2 cellular contexts compared by ENCODE assay signal in genomic region chr2:220936641-220937197, GRCh38.
TF ChIP-seq lines count a peak whose summit lies in the region.

No MANE protein-coding gene starts in this region.

TF ChIP-seq in HepG2, 621 proteins besides CTCF, POLR2A, EP300 and RAD21 (continues in another document):
- no peak for TF ChIP-seq MAX (IDR thresholded peaks at IDR 0.05)
- TF ChIP-seq HINFP (CRISPR knock-in tag; IDR thresholded peaks at IDR 0.05; ENCODE audit: low read depth): no peak
- TF ChIP-seq HNF4G (IDR thresholded peaks at IDR 0.05; ENCODE audit: borderline replicate concordance, low read depth, low read length): no peak
- no peak for TF ChIP-seq HNF4G (CRISPR knock-in tag; IDR thresholded peaks at IDR 0.05; ENCODE audit: borderline replicate concordance, low read depth)
- no peak for TF ChIP-seq CC2D1A (CRISPR knock-in tag; IDR thresholded peaks at IDR 0.05)
- no peak for TF ChIP-seq POLR2G (IDR thresholded peaks at IDR 0.05; ENCODE audit: low read depth, low read length)
- TF ChIP-seq MYC (CRISPR knock-in tag; IDR thresholded peaks at IDR 0.05; ENCODE audit: borderline replicate concordance): no peak
- no peak for TF ChIP-seq MIER3 (CRISPR knock-in tag; IDR thresholded peaks at IDR 0.05; ENCODE audit: borderline replicate concordance)
- TF ChIP-seq IRF9 (CRISPR knock-in tag; IDR thresholded peaks at IDR 0.05; ENCODE audit: borderline replicate concordance): no peak
- TF ChIP-seq RCOR2 (CRISPR knock-in tag; IDR thresholded peaks at IDR 0.05): no peak
- TF ChIP-seq LRRFIP1 (CRISPR knock-in tag; conservative IDR thresholded peaks at IDR 0.05): no peak
- TF ChIP-seq GZF1 (CRISPR knock-in tag; IDR thresholded peaks at IDR 0.05): no peak
- TF ChIP-seq NR0B2 (CRISPR knock-in tag; IDR thresholded peaks at IDR 0.05): no peak
- TF ChIP-seq CREB3 (CRISPR knock-in tag; IDR thresholded peaks at IDR 0.05): no peak
- TF ChIP-seq HBP1 (CRISPR knock-in tag; IDR thresholded peaks at IDR 0.05; ENCODE audit: low read depth): no peak
- no peak for TF ChIP-seq KDM1A (CRISPR knock-in tag; IDR thresholded peaks at IDR 0.05)
- no peak for TF ChIP-seq SOX6 (IDR thresholded peaks at IDR 0.05)
- peak; percentile 77 for TF ChIP-seq SOX6 (CRISPR knock-in tag; IDR thresholded peaks at IDR 0.05)
- 0 out of 2 replicates have a peak, but pooled peaks have one; percentile 65 for TF ChIP-seq RXRB (CRISPR knock-in tag; IDR thresholded peaks at IDR 0.05; ENCODE audit: borderline replicate concordance)
- TF ChIP-seq CENPT (CRISPR knock-in tag; IDR thresholded peaks at IDR 0.05; ENCODE audit: low read depth): no peak

TF ChIP-seq in H1, 55 proteins besides CTCF, POLR2A, EP300 and RAD21:
- TF ChIP-seq TAF1 (IDR thresholded peaks at IDR 0.05; ENCODE audit: low read depth, low read length) (no peak), TEAD4 (IDR thresholded peaks at IDR 0.05; ENCODE audit: low read depth, low read length) (0 out of 2 replicates have a peak, but pooled peaks have one; percentile 12)
